18 cellular contexts compared by ENCODE assay signal in genomic region chr9:74006935-74007334, GRCh38.
A peak's percentile ranks its signal among the peaks of the same experiment; 100 is the strongest.
DNase-seq lines count a peak whose midpoint lies in the region; TF ChIP-seq lines count a peak whose summit lies in the region.
"Had no signal": no experiment of that assay in that cellular context is flagged by ENCODE, and none has a peak within 500 bp of the region (broad histone marks: within the 10 kb centered on the region; RNA-seq: fewer than 3 reads in every experiment).

No MANE protein-coding gene starts in this region.

- H3K4me3 ChIP-seq in PC-9, result no peak overlapping the region
- H3K4me3 ChIP-seq in endodermal cell (ENCODE audit: low read length), result no peak overlapping the region
- no peak overlapping the region for H3K4me3 ChIP-seq in neural progenitor cell
- H3K4me3 ChIP-seq: coronary artery, stomach had no signal

- H3K4me2 ChIP-seq in PC-9, result no peak overlapping the region
- no peak overlapping the region for H3K4me2 ChIP-seq in neural progenitor cell

- no peak overlapping the region for H3K9ac ChIP-seq in endodermal cell (ENCODE audit: extremely low read depth, low read length, poor library complexity, severe bottlenecking)
- no peak overlapping the region for H3K9ac ChIP-seq in neural progenitor cell

- WGBS in endodermal cell (ENCODE audit: insufficient coverage in 1 of 2, insufficient read length in 1 of 2), 2 experiments, result 60 to 81% methylated on average over 1 to 2 of the region's 2 CpGs

- no peaks in the 10 kb centered on the region for H3K9me3 Mint-ChIP-seq in endodermal cell
- H3K9me3 Mint-ChIP-seq in neural progenitor cell, result no peaks in the 10 kb centered on the region

- H3K36me3 Mint-ChIP-seq in endodermal cell (ENCODE audit: low read depth) (peaks cover 5% of the 10 kb centered on the region), neural progenitor cell (no peaks in the 10 kb centered on the region)
- H3K36me3 Mint-ChIP-seq: activated naive CD8-positive, alpha-beta T cell; CD8-positive, alpha-beta memory T cell; memory B cell had no signal

- H4K20me1 ChIP-seq in PC-9 (ENCODE audit: insufficient read depth) (no peaks in the 10 kb centered on the region), neural progenitor cell (ENCODE audit: low read depth) (no peaks in the 10 kb centered on the region)

- H3K9me3 ChIP-seq in PC-9 (ENCODE audit: insufficient read depth, low read depth) (no peaks in the 10 kb centered on the region), endodermal cell (ENCODE audit: control insufficient read depth, low read length) (no peaks in the 10 kb centered on the region), neural progenitor cell (ENCODE audit: low read depth) (no peaks in the 10 kb centered on the region)
- H3K9me3 ChIP-seq: stomach had no signal

- H2AFZ ChIP-seq in PC-9 (no peak overlapping the region), neural progenitor cell (replicated peaks) (no peak overlapping the region)

- TF ChIP-seq POLR2A in erythroblast (IDR thresholded peaks at IDR 0.05; ENCODE audit: low read length), result no peak

- no TSS peak for BruUV-seq in PC-9 (replicated peaks; lab: Mats Ljungman, UMichigan)

- H3K27ac Mint-ChIP-seq in endodermal cell, result no peak overlapping the region
- H3K27ac Mint-ChIP-seq in neural progenitor cell, result no peak overlapping the region
- H3K27ac Mint-ChIP-seq: activated naive CD8-positive, alpha-beta T cell; CD8-positive, alpha-beta memory T cell; memory B cell had no signal

- H3K27me3 ChIP-seq in PC-9 (ENCODE audit: insufficient read depth, low read depth), result no peaks in the 10 kb centered on the region
- no peaks in the 10 kb centered on the region for H3K27me3 ChIP-seq in endodermal cell (ENCODE audit: control insufficient read depth, insufficient read depth, low read length, poor library complexity, severe bottlenecking)
- H3K27me3 ChIP-seq in neural progenitor cell, result no peaks in the 10 kb centered on the region
- H3K27me3 ChIP-seq: stomach had no signal

- H3K79me2 ChIP-seq in PC-9 (ENCODE audit: low read depth), result no peaks in the 10 kb centered on the region
- H3K79me2 ChIP-seq in neural progenitor cell (ENCODE audit: low read depth), result no peaks in the 10 kb centered on the region

- DNase-seq in NCI-H1092 treated with DMSO at 0.1 percent for 48 hours (lab: John Stamatoyannopoulos, UW), result peak; percentile 10
- DNase-seq in NCI-H1092 (lab: John Stamatoyannopoulos, UW), result no peak
- no peak for DNase-seq in PC-9
- DNase-seq in endodermal cell, result peak; percentile 62
- peak; percentile 47 for DNase-seq in neural progenitor cell (ENCODE audit: low spot score)
- no peak for DNase-seq in erythroblast (lab: John Stamatoyannopoulos, UW)
- no peak for DNase-seq in GM10266 (ENCODE audit: extremely low spot score)
- no peak for DNase-seq in cerebellar cortex (ENCODE audit: low spot score)
- DNase-seq: activated T-cell treated with anti-CD3 and anti-CD28 coated beads for 4 hours; CD8-positive, alpha-beta memory T cell; GF-D8; KBM-7; NCI-H1694 treated with DMSO at 0.1 percent for 48 hours; stomach had no signal

- H3K4me1 ChIP-seq in PC-9 (replicated peaks; ENCODE audit: insufficient read depth) (no peaks in the 10 kb centered on the region), endodermal cell (ENCODE audit: control insufficient read depth, insufficient read depth, low read length) (no peaks in the 10 kb centered on the region), neural progenitor cell (no peaks in the 10 kb centered on the region)
- H3K4me1 ChIP-seq: stomach had no signal

- POLR2A ChIA-PET in PC-9 (lab: Charles Lee; ENCODE audit: unreplicated experiment), result interaction anchor here (0.6 kb wide), 1 partner anchor 32 kb away, joined by 6 read pairs; no protein-coding TSS in a partner anchor

- no peak overlapping the region for H3K27ac ChIP-seq in PC-9
- no peak overlapping the region for H3K27ac ChIP-seq in endodermal cell (ENCODE audit: low read depth, low read length)
- no peak overlapping the region for H3K27ac ChIP-seq in neural progenitor cell
- H3K27ac ChIP-seq: 22Rv1, coronary artery, stomach had no signal

- CTCF ChIA-PET in PC-9 (lab: Charles Lee), result no interaction called here

- H3K4me3 Mint-ChIP-seq in endodermal cell (no peak overlapping the region), neural progenitor cell (no peak overlapping the region)
- H3K4me3 Mint-ChIP-seq: activated naive CD8-positive, alpha-beta T cell; CD8-positive, alpha-beta memory T cell; memory B cell had no signal

- H3K36me3 ChIP-seq in PC-9 (ENCODE audit: low read depth) (no peaks in the 10 kb centered on the region), endodermal cell (ENCODE audit: control insufficient read depth, insufficient read depth, low read length) (no peaks in the 10 kb centered on the region), neural progenitor cell (no peaks in the 10 kb centered on the region)
- H3K36me3 ChIP-seq: stomach had no signal

- H3K9me2 ChIP-seq in PC-9 (ENCODE audit: insufficient read depth), result no peaks in the 10 kb centered on the region; the same call in 1 of the 2 replicates

- intact Hi-C loops in PC-9 (cut with micrococcal nuclease; ENCODE audit: unreplicated experiment), result loop anchor here (5.0 to 10.0 kb wide), 2 partner anchors 325 to 802 kb away; no protein-coding TSS in a partner anchor

- TF ChIP-seq CTCF in PC-9 (conservative IDR thresholded peaks at IDR 0.05) (peak; percentile 43), endodermal cell (conservative IDR thresholded peaks at IDR 0.05) (peak; percentile 65), neural progenitor cell (IDR thresholded peaks at IDR 0.05) (peak; percentile 42), GM10266 (IDR thresholded peaks at IDR 0.05; ENCODE audit: control insufficient read depth, insufficient read depth, low read depth, missing control alignments) (no peak)

- peaks cover 3% of the 10 kb centered on the region for H3K4me1 Mint-ChIP-seq in endodermal cell
- no peaks in the 10 kb centered on the region for H3K4me1 Mint-ChIP-seq in neural progenitor cell
- H3K4me1 Mint-ChIP-seq: CD8-positive, alpha-beta memory T cell; memory B cell had no signal

- H3F3A ChIP-seq in PC-9 (ENCODE audit: insufficient read depth, low read depth) (no peaks in the 10 kb centered on the region), neural progenitor cell (ENCODE audit: low read depth) (no peaks in the 10 kb centered on the region)

- H3K27me3 Mint-ChIP-seq in endodermal cell (ENCODE audit: insufficient read depth), result no peaks in the 10 kb centered on the region
- peaks cover 6% of the 10 kb centered on the region for H3K27me3 Mint-ChIP-seq in neural progenitor cell (ENCODE audit: insufficient read depth, low read depth)
- H3K27me3 Mint-ChIP-seq: activated naive CD8-positive, alpha-beta T cell; CD8-positive, alpha-beta memory T cell; memory B cell had no signal

Comparison
In these comparisons a context has a peak if more than half of its experiments do, and no peak if none do; other contexts are left out.
1. DNase-seq: peak in NCI-H1092 treated with DMSO at 0.1 percent for 48 hours (single experiment), endodermal cell (single experiment) and neural progenitor cell (single experiment); none in NCI-H1092 (single experiment), PC-9 (0 of 2), erythroblast (0 of 2), GM10266 (single experiment) and cerebellar cortex (single experiment).